In the genomic region with DNA sequence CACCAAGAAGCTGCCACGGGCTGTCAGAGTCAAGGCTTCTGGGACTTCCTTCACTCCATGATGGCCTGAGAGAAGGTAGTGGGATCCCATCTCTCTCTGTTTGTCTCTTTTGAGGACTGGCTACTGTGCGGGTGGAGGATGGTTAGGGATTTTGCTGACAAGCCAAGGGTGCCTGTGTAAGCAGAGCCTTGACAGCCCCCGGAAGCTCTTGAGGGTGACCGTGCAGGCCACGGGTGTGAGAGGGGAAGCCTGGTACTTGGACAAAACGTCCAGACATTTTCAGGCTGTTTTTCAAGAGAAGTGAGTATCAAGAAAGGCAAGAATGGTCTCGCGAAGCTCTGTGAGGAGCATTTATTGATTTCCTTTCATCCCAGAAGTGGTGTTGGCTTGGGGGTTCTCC, we compare ENCODE assay signal across 1 cellular context.
TF ChIP-seq lines count a peak whose summit lies in the region.

No MANE protein-coding gene starts in this region.

TF ChIP-seq in H1, 55 proteins besides CTCF, POLR2A, EP300 and RAD21 (continued from another document):
- TF ChIP-seq ATF2 (IDR thresholded peaks at IDR 0.05; ENCODE audit: low read length) (no peak), ATF3 (IDR thresholded peaks at IDR 0.05; ENCODE audit: insufficient read depth, low read depth, low read length) (no peak), TAF1 (IDR thresholded peaks at IDR 0.05; ENCODE audit: low read depth, low read length) (no peak)
